In genomic region chrX:149641432-149641831, GRCh38 we compare ENCODE assay signal across 28 cellular contexts. TPM values are rescaled to one million over a fixed set of nuclear protein-coding genes. Genes with fewer than 3 reads are reported as not detected.
"Had no signal": no experiment of that assay in that cellular context is flagged by ENCODE, and none has a peak within 500 bp of the region (broad histone marks: within the 10 kb centered on the region; RNA-seq: fewer than 3 reads in every experiment).

No MANE protein-coding gene starts in this region.

- H3K27me3 ChIP-seq: esophagus squamous epithelium, ovary, sigmoid colon, thyroid gland, vagina had no signal

- DNase-seq: effector memory CD8-positive, alpha-beta T cell; erythroblast; esophagus squamous epithelium; gastrocnemius medialis; left ventricle myocardium superior; lower lobe of right lung; natural killer cell; occipital lobe; ovary; posterior cingulate gyrus; psoas muscle; right cardiac atrium; sigmoid colon; stimulated activated CD4-positive, alpha-beta T cell treated with anti-CD3 and anti-CD28 coated beads, Interleukin-2, amount 100 ng/mL, for 24 hours; stimulated activated CD4-positive, alpha-beta T cell treated with anti-CD3 and anti-CD28 coated beads, Interleukin-4, amount 100 ng/mL, for 24 hours; stimulated activated naive CD4-positive, alpha-beta T cell treated with Interleukin-2 at 50 U/mL for 16 hours; stomach; thyroid gland had no signal

- H3K4me1 ChIP-seq: esophagus squamous epithelium, gastrocnemius medialis, lower lobe of right lung, psoas muscle, sigmoid colon, stomach, thyroid gland, vagina had no signal

- H3K4me1 Mint-ChIP-seq: natural killer cell; stimulated activated effector memory CD8-positive, alpha-beta T cell treated with anti-CD3 and anti-CD28 coated beads, Interleukin-12 subunit alpha, Interleukin-12 subunit beta, amount 100 ng/mL, for 72 hours had no signal

- H3K4me3 Mint-ChIP-seq: effector memory CD8-positive, alpha-beta T cell; natural killer cell; stimulated activated effector memory CD8-positive, alpha-beta T cell treated with anti-CD3 and anti-CD28 coated beads, Interleukin-12 subunit alpha, Interleukin-12 subunit beta, amount 100 ng/mL, for 72 hours had no signal

- H3K9me3 ChIP-seq: esophagus squamous epithelium, gastrocnemius medialis, lower lobe of right lung, ovary, psoas muscle, sigmoid colon, thyroid gland, vagina had no signal

- H3K36me3 ChIP-seq: esophagus squamous epithelium, gastrocnemius medialis, lower lobe of right lung, ovary, sigmoid colon, stomach, thyroid gland, vagina had no signal

- H3K4me3 ChIP-seq: esophagus squamous epithelium, gastrocnemius medialis, lower lobe of right lung, ovary, psoas muscle, sigmoid colon, stomach, thyroid gland, vagina had no signal

- H3K27ac Mint-ChIP-seq: effector memory CD8-positive, alpha-beta T cell; natural killer cell; stimulated activated effector memory CD8-positive, alpha-beta T cell treated with anti-CD3 and anti-CD28 coated beads, Interleukin-12 subunit alpha, Interleukin-12 subunit beta, amount 100 ng/mL, for 72 hours had no signal

- H3K9me3 Mint-ChIP-seq: effector memory CD8-positive, alpha-beta T cell; natural killer cell had no signal

- H3K36me3 Mint-ChIP-seq: natural killer cell; stimulated activated effector memory CD8-positive, alpha-beta T cell treated with anti-CD3 and anti-CD28 coated beads, Interleukin-12 subunit alpha, Interleukin-12 subunit beta, amount 100 ng/mL, for 72 hours had no signal

- H3K27ac ChIP-seq: esophagus squamous epithelium, gastrocnemius medialis, lower lobe of right lung, ovary, psoas muscle, sigmoid colon, stomach, thyroid gland, vagina had no signal

RNA-seq across cellular contexts. Expression of gene HSFX2, which starts 46.3 kb away (rescaled TPM):
- total RNA-seq: left ventricle myocardium superior, lower lobe of right lung, mesenteric fat pad, renal cortical epithelial cell, sigmoid colon, temporal lobe, ureter, vagina had no signal

RNA-seq across cellular contexts. Expression of gene MAGEA9B, which starts 54.2 kb away (rescaled TPM):
- total RNA-seq: dermis microvascular lymphatic vessel endothelial cell, esophagus squamous epithelium, gastrocnemius medialis, glomerular endothelial cell, left ventricle myocardium superior, lower lobe of right lung, mesenteric fat pad, natural killer cell, occipital lobe, psoas muscle, renal cortical epithelial cell, right cardiac atrium, sigmoid colon, skeletal muscle tissue, stomach, subcutaneous adipose tissue, thyroid gland, ureter, vagina had no signal
